ENCODE assay signal across 26 cellular contexts in genomic region chr21:36563301-36563926, GRCh38.
"Had no signal": no experiment of that assay in that cellular context is flagged by ENCODE, and none has a peak within 500 bp of the region (broad histone marks: within the 10 kb centered on the region; RNA-seq: fewer than 3 reads in every experiment).

No MANE protein-coding gene starts in this region.

- FAIRE-seq: colon, islet of Langerhans, pancreas, urothelium cell line had no signal

- H3K4me1 ChIP-seq: heart right ventricle, lower lobe of right lung, pancreas, stomach, thyroid gland had no signal

- H3K4me3 Mint-ChIP-seq: endodermal cell; naive thymus-derived CD8-positive, alpha-beta T cell; stimulated activated effector memory CD8-positive, alpha-beta T cell treated with anti-CD3 and anti-CD28 coated beads, Interleukin-12 subunit alpha, Interleukin-12 subunit beta, amount 100 ng/mL, for 72 hours had no signal

- H3K36me3 ChIP-seq: heart right ventricle, lower lobe of right lung, pancreas, stomach, thyroid gland had no signal

- ATAC-seq: esophagus mucosa; heart right ventricle; left colon; left ventricle myocardium superior; lower lobe of right lung; naive thymus-derived CD8-positive, alpha-beta T cell; pancreas; sciatic nerve; stimulated activated effector memory CD8-positive, alpha-beta T cell treated with anti-CD3 and anti-CD28 coated beads, Interleukin-12 subunit alpha, Interleukin-12 subunit beta, amount 100 ng/mL, for 72 hours had no signal

- H3K27ac Mint-ChIP-seq: endodermal cell; naive thymus-derived CD8-positive, alpha-beta T cell; stimulated activated effector memory CD8-positive, alpha-beta T cell treated with anti-CD3 and anti-CD28 coated beads, Interleukin-12 subunit alpha, Interleukin-12 subunit beta, amount 100 ng/mL, for 72 hours had no signal

- H3K36me3 Mint-ChIP-seq: stimulated activated effector memory CD8-positive, alpha-beta T cell treated with anti-CD3 and anti-CD28 coated beads, Interleukin-12 subunit alpha, Interleukin-12 subunit beta, amount 100 ng/mL, for 72 hours had no signal

- H3K27ac ChIP-seq: dorsolateral prefrontal cortex, epithelial cell of prostate, heart right ventricle, lower lobe of right lung, pancreas, stomach, thyroid gland had no signal

- H3K4me3 ChIP-seq: dorsolateral prefrontal cortex, heart right ventricle, lower lobe of right lung, pancreas, stomach, thyroid gland had no signal

- DNase-seq: dorsolateral prefrontal cortex; effector CD8-positive, alpha-beta T cell; endodermal cell; foreskin melanocyte; glutamatergic neuron; heart right ventricle; hippocampal formation; left colon; left ventricle myocardium superior; lower lobe of right lung; naive thymus-derived CD8-positive, alpha-beta T cell; occipital lobe; pancreas; stimulated activated CD4-positive, alpha-beta T cell treated with anti-CD3 and anti-CD28 coated beads, Interleukin-2, amount 100 ng/mL, for 24 hours; stimulated activated CD4-positive, alpha-beta T cell treated with anti-CD3 and anti-CD28 coated beads, Interleukin-4, amount 100 ng/mL, for 24 hours; stimulated activated naive CD4-positive, alpha-beta T cell treated with Interleukin-2 at 50 U/mL for 16 hours; stomach; thyroid gland; trophoblast cell had no signal

- H3K27me3 ChIP-seq: pancreas, thyroid gland had no signal

- H3K4me1 Mint-ChIP-seq: endodermal cell; naive thymus-derived CD8-positive, alpha-beta T cell; stimulated activated effector memory CD8-positive, alpha-beta T cell treated with anti-CD3 and anti-CD28 coated beads, Interleukin-12 subunit alpha, Interleukin-12 subunit beta, amount 100 ng/mL, for 72 hours had no signal

- H3K9me3 Mint-ChIP-seq: stimulated activated effector memory CD8-positive, alpha-beta T cell treated with anti-CD3 and anti-CD28 coated beads, Interleukin-12 subunit alpha, Interleukin-12 subunit beta, amount 100 ng/mL, for 72 hours had no signal

- H3K9me3 ChIP-seq: lower lobe of right lung, pancreas, stomach, thyroid gland had no signal
